19 cellular contexts compared by ENCODE assay signal in genomic region chr1:221782461-221782860, GRCh38. TPM values are rescaled to one million over a fixed set of nuclear protein-coding genes. Genes with fewer than 3 reads are reported as not detected.
A peak's percentile ranks its signal among the peaks of the same experiment; 100 is the strongest.
DNase-seq lines count a peak whose midpoint lies in the region; ATAC-seq and TF ChIP-seq lines count a peak whose summit lies in the region.
"Had no signal": no experiment of that assay in that cellular context is flagged by ENCODE, and none has a peak within 500 bp of the region (broad histone marks: within the 10 kb centered on the region; RNA-seq: fewer than 3 reads in every experiment).

No MANE protein-coding gene starts in this region.

- no peaks in the 10 kb centered on the region for H3K27me3 Mint-ChIP-seq in stimulated activated naive CD8-positive, alpha-beta T cell treated with anti-CD3 and anti-CD28 coated beads, Interleukin-15, Interleukin-2, amounts not matched to agents 100 ng/mL and 50 ng/mL, for 24 hours
- H3K27me3 Mint-ChIP-seq in endothelial cell (ENCODE audit: unreplicated experiment), result peaks cover 2% of the 10 kb centered on the region
- H3K27me3 Mint-ChIP-seq in stimulated activated memory B cell treated with anti-CD40 and anti-IgM and Interleukin-4, amounts not matched to agents 10 μg/mL and 1 μg/mL and 100 μg/mL, for 72 hours, result no peaks in the 10 kb centered on the region

- peaks cover 78% of the 10 kb centered on the region for H3K4me1 Mint-ChIP-seq in stimulated activated naive CD8-positive, alpha-beta T cell treated with anti-CD3 and anti-CD28 coated beads, Interleukin-15, Interleukin-2, amounts not matched to agents 100 ng/mL and 50 ng/mL, for 24 hours (ENCODE audit: low read depth)
- H3K4me1 Mint-ChIP-seq in endothelial cell (ENCODE audit: unreplicated experiment), result peaks cover 25% of the 10 kb centered on the region
- H3K4me1 Mint-ChIP-seq in stimulated activated memory B cell treated with anti-CD40 and anti-IgM and Interleukin-4, amounts not matched to agents 10 μg/mL and 1 μg/mL and 100 μg/mL, for 72 hours, result peaks cover 52% of the 10 kb centered on the region

- no peaks in the 10 kb centered on the region for H3K36me3 Mint-ChIP-seq in stimulated activated naive CD8-positive, alpha-beta T cell treated with anti-CD3 and anti-CD28 coated beads, Interleukin-15, Interleukin-2, amounts not matched to agents 100 ng/mL and 50 ng/mL, for 24 hours (ENCODE audit: low read depth)
- no peaks in the 10 kb centered on the region for H3K36me3 Mint-ChIP-seq in endothelial cell (ENCODE audit: low read depth, unreplicated experiment)
- no peaks in the 10 kb centered on the region for H3K36me3 Mint-ChIP-seq in stimulated activated memory B cell treated with anti-CD40 and anti-IgM and Interleukin-4, amounts not matched to agents 10 μg/mL and 1 μg/mL and 100 μg/mL, for 72 hours

- H3K27ac Mint-ChIP-seq in stimulated activated naive CD8-positive, alpha-beta T cell treated with anti-CD3 and anti-CD28 coated beads, Interleukin-15, Interleukin-2, amounts not matched to agents 100 ng/mL and 50 ng/mL, for 24 hours, result peak overlapping the region; percentile 72
- H3K27ac Mint-ChIP-seq in endothelial cell (ENCODE audit: unreplicated experiment), result peak overlapping the region; percentile 84
- H3K27ac Mint-ChIP-seq in stimulated activated memory B cell treated with anti-CD40 and anti-IgM and Interleukin-4, amounts not matched to agents 10 μg/mL and 1 μg/mL and 100 μg/mL, for 72 hours, result no peak overlapping the region
- H3K27ac Mint-ChIP-seq: activated naive CD4-positive, alpha-beta T cell treated with anti-CD3 and anti-CD28 coated beads for 36 hours; GM23338; nephron progenitor cell had no signal

- no peaks in the 10 kb centered on the region for H3K9me3 Mint-ChIP-seq in stimulated activated naive CD8-positive, alpha-beta T cell treated with anti-CD3 and anti-CD28 coated beads, Interleukin-15, Interleukin-2, amounts not matched to agents 100 ng/mL and 50 ng/mL, for 24 hours
- no peaks in the 10 kb centered on the region for H3K9me3 Mint-ChIP-seq in endothelial cell (ENCODE audit: unreplicated experiment)
- H3K9me3 Mint-ChIP-seq in stimulated activated memory B cell treated with anti-CD40 and anti-IgM and Interleukin-4, amounts not matched to agents 10 μg/mL and 1 μg/mL and 100 μg/mL, for 72 hours, result no peaks in the 10 kb centered on the region
- H3K9me3 Mint-ChIP-seq: activated naive CD4-positive, alpha-beta T cell treated with anti-CD3 and anti-CD28 coated beads for 36 hours; GM23338; nephron progenitor cell had no signal

- DNase-seq in stimulated activated naive CD8-positive, alpha-beta T cell treated with anti-CD3 and anti-CD28 coated beads, Interleukin-15, Interleukin-2, amounts not matched to agents 100 U/mL and 50 U/mL, for 24 hours, result no peak
- DNase-seq in SW480 (ENCODE audit: low spot score) (peak; percentile 53), endothelial cell (ENCODE audit: low spot score) (no peak), NCI-H2029 treated with DMSO at 0.1 percent for 48 hours (lab: John Stamatoyannopoulos, UW) (no peak)
- DNase-seq: activated naive CD4-positive, alpha-beta T cell treated with anti-CD3 and anti-CD28 coated beads for 36 hours; Caco-2; dorsolateral prefrontal cortex; glutamatergic neuron; mammary epithelial cell; NCI-H187 treated with DMSO at 0.1 percent for 48 hours; NCI-H748 treated with DMSO at 0.1 percent for 48 hours; nephron progenitor cell; WERI-Rb-1 had no signal

- no peak for TF ChIP-seq CTCF in endothelial cell (IDR thresholded peaks at IDR 0.05; ENCODE audit: unreplicated experiment)

- ATAC-seq in stimulated activated naive CD8-positive, alpha-beta T cell treated with anti-CD3 and anti-CD28 coated beads, Interleukin-15, Interleukin-2, amounts not matched to agents 100 U/mL and 50 U/mL, for 24 hours, result no peak
- ATAC-seq in HG03097 (IDR thresholded peaks at IDR 0.05; ENCODE audit: low FRiP score, unreplicated experiment) (no peak), HG03521 (IDR thresholded peaks at IDR 0.05; ENCODE audit: unreplicated experiment) (no peak)
- ATAC-seq in stimulated activated memory B cell treated with anti-CD40 and anti-IgM and Interleukin-4, amounts not matched to agents 10 μg/mL and 1 μg/mL and 100 μg/mL, for 72 hours, result no peak
- ATAC-seq: GM23338, Panc1 had no signal

- no peak overlapping the region for H3K4me3 Mint-ChIP-seq in stimulated activated naive CD8-positive, alpha-beta T cell treated with anti-CD3 and anti-CD28 coated beads, Interleukin-15, Interleukin-2, amounts not matched to agents 100 ng/mL and 50 ng/mL, for 24 hours
- H3K4me3 Mint-ChIP-seq in endothelial cell (ENCODE audit: unreplicated experiment), result no peak overlapping the region
- H3K4me3 Mint-ChIP-seq in stimulated activated memory B cell treated with anti-CD40 and anti-IgM and Interleukin-4, amounts not matched to agents 10 μg/mL and 1 μg/mL and 100 μg/mL, for 72 hours, result no peak overlapping the region
- H3K4me3 Mint-ChIP-seq: activated naive CD4-positive, alpha-beta T cell treated with anti-CD3 and anti-CD28 coated beads for 36 hours; GM23338; nephron progenitor cell had no signal

RNA-seq across cellular contexts. Expression of gene DUSP10, which starts 40.6 kb away (rescaled TPM):
- total RNA-seq in endothelial cell (ENCODE audit: unreplicated experiment), result 5.0 TPM
